8 cellular contexts compared by ENCODE assay signal in genomic region chr2:234495076-234495800, GRCh38. TPM values are rescaled to one million over a fixed set of nuclear protein-coding genes. Genes with fewer than 3 reads are reported as not detected.
A peak's percentile ranks its signal among the peaks of the same experiment; 100 is the strongest.
DNase-seq lines count a peak whose midpoint lies in the region; ATAC-seq and TF ChIP-seq lines count a peak whose summit lies in the region.

No MANE protein-coding gene starts in this region.

- H3K4me3 Mint-ChIP-seq in activated CD4-positive, alpha-beta T cell treated with anti-CD3 and anti-CD28 coated beads, Interleukin-2, amount 10 ng/mL, durations not matched to agents 24 days and 14 days: peak overlapping the region; percentile 90
- H3K4me3 Mint-ChIP-seq in T-helper 17 cell: peak overlapping the region; percentile 96
- peak overlapping the region; percentile 91 for H3K4me3 Mint-ChIP-seq in osteocyte (ENCODE audit: unreplicated experiment)

- peak overlapping the region; percentile 77 for H3K4me3 ChIP-seq in epithelial cell of esophagus (ENCODE audit: low read length)

- peaks cover 56% of the 10 kb centered on the region for H3K4me1 Mint-ChIP-seq in activated CD4-positive, alpha-beta T cell treated with anti-CD3 and anti-CD28 coated beads, Interleukin-2, amount 10 ng/mL, durations not matched to agents 24 days and 14 days
- peaks cover 52% of the 10 kb centered on the region for H3K4me1 Mint-ChIP-seq in T-helper 17 cell
- peaks cover 44% of the 10 kb centered on the region for H3K4me1 Mint-ChIP-seq in osteocyte (ENCODE audit: unreplicated experiment)

- H3K27me3 Mint-ChIP-seq in activated CD4-positive, alpha-beta T cell treated with anti-CD3 and anti-CD28 coated beads, Interleukin-2, amount 10 ng/mL, durations not matched to agents 24 days and 14 days: no peaks in the 10 kb centered on the region
- peaks cover 6% of the 10 kb centered on the region for H3K27me3 Mint-ChIP-seq in T-helper 17 cell
- no peaks in the 10 kb centered on the region for H3K27me3 Mint-ChIP-seq in osteocyte (ENCODE audit: unreplicated experiment)

- ATAC-seq in T-helper 17 cell: no peak

- TF ChIP-seq CTCF in epithelial cell of esophagus (IDR thresholded peaks at IDR 0.05; ENCODE audit: insufficient read depth, low read depth, low read length, missing control alignments) (no peak), osteocyte (IDR thresholded peaks at IDR 0.05) (no peak)

- peaks cover 36% of the 10 kb centered on the region for H3K36me3 Mint-ChIP-seq in activated CD4-positive, alpha-beta T cell treated with anti-CD3 and anti-CD28 coated beads, Interleukin-2, amount 10 ng/mL, durations not matched to agents 24 days and 14 days (ENCODE audit: low read depth)
- H3K36me3 Mint-ChIP-seq in T-helper 17 cell (ENCODE audit: low read depth) (peaks cover 23% of the 10 kb centered on the region), osteocyte (ENCODE audit: unreplicated experiment) (peaks cover 5% of the 10 kb centered on the region)

- no peaks in the 10 kb centered on the region for H3K9me3 ChIP-seq in T-helper 17 cell (ENCODE audit: control insufficient read depth, low read length, poor library complexity, severe bottlenecking)

- intact Hi-C loops in activated CD4-positive, alpha-beta T cell treated with anti-CD3 and anti-CD28 coated beads, Interleukin-2, amount 10 ng/mL, durations not matched to agents 24 days and 14 days (cut with micrococcal nuclease): no loop called here

- peak; percentile 78 for DNase-seq in activated CD4-positive, alpha-beta T cell treated with anti-CD3 and anti-CD28 coated beads, Interleukin-2, amount 10 ng/mL, durations not matched to agents 24 days and 14 days
- no peak for DNase-seq in activated CD4-positive, alpha-beta T cell treated with anti-CD3 and anti-CD28 coated beads for 48 hours
- DNase-seq in T-helper 17 cell (no peak), epithelial cell of esophagus (ENCODE audit: low read depth) (peak; percentile 13), osteocyte (ENCODE audit: extremely low spot score, unreplicated experiment) (no peak), NCI-H2196 (lab: John Stamatoyannopoulos, UW; ENCODE audit: unreplicated experiment) (no peak), KG1 (lab: John Stamatoyannopoulos, UW) (no peak)
- no peak for DNase-seq in effector CD4-positive, alpha-beta T cell

- H3K9me3 Mint-ChIP-seq in activated CD4-positive, alpha-beta T cell treated with anti-CD3 and anti-CD28 coated beads, Interleukin-2, amount 10 ng/mL, durations not matched to agents 24 days and 14 days: no peaks in the 10 kb centered on the region
- no peaks in the 10 kb centered on the region for H3K9me3 Mint-ChIP-seq in osteocyte (ENCODE audit: unreplicated experiment)

- H3K27ac Mint-ChIP-seq in activated CD4-positive, alpha-beta T cell treated with anti-CD3 and anti-CD28 coated beads, Interleukin-2, amount 10 ng/mL, durations not matched to agents 24 days and 14 days: peak overlapping the region; percentile 94
- H3K27ac Mint-ChIP-seq in T-helper 17 cell (peak overlapping the region; percentile 99), osteocyte (ENCODE audit: unreplicated experiment) (peak overlapping the region; percentile 74)

RNA-seq across cellular contexts. Expression of gene ARL4C, which starts 1.6 kb away (rescaled TPM):
- 43.2 and 45.0 TPM in 2 replicates for total RNA-seq in activated CD4-positive, alpha-beta T cell treated with anti-CD3 and anti-CD28 coated beads, Interleukin-2, amount 10 ng/mL, durations not matched to agents 24 days and 14 days
- 100 to 1,000 TPM; 365 to 393 TPM for total RNA-seq in T-helper 17 cell
- 35.1 and 37.1 TPM in 2 replicates for total RNA-seq in osteocyte

Comparison
In these comparisons a context has a peak if more than half of its experiments do, and no peak if none do; other contexts are left out.
1. DNase-seq: peak in activated CD4-positive, alpha-beta T cell treated with anti-CD3 and anti-CD28 coated beads, Interleukin-2, amount 10 ng/mL, durations not matched to agents 24 days and 14 days (single experiment) and epithelial cell of esophagus (single experiment); none in activated CD4-positive, alpha-beta T cell treated with anti-CD3 and anti-CD28 coated beads for 48 hours (single experiment), T-helper 17 cell (0 of 3), osteocyte (single experiment), NCI-H2196 (single experiment), KG1 (single experiment) and effector CD4-positive, alpha-beta T cell (single experiment).
2. Peak in every context shown above with its lines, with median percentiles within 50 percentile points of each other: H3K27ac Mint-ChIP-seq and H3K4me3 Mint-ChIP-seq.